In the genomic region with DNA sequence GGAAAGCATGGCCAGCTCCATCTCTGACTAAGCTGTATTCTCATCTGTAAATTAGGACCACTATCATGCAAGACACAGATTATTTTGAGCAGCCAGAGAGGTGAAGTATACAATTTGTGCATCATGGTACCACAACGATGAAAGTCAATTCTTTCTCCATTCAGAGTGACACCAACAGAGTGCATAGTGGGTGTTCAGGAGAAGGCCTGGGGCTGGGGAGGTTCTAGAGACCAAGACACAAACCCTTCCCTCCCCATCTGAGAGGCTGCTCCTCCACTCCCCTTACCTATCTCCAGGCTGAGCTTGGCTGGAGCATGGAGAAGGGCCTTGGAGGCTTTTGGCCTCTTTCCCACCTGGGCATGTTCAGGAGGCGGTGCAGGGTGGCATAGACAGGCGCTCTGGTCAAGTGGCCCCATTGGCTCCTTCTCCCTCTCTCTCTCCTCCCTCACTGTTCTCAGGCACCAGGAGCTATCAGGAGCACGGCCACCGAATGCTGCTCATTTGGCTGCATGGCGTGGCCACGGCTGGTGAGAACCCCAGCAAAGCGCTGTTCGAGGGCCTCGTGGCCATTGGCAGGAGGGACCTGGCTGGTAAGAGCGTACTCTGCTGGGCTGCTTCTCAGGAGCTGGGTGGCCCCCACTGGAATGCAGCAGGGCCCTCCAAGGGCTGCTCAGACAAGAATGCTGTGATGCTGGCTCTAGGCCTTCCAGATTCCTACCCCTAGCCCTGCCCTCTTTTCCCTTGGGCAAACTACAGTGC, we compare ENCODE assay signal across 1 cellular context.
TF ChIP-seq lines count a peak whose summit lies in the region.

No MANE protein-coding gene starts in this region.

TF ChIP-seq in GM23338, 12 proteins besides CTCF, POLR2A, EP300 and RAD21:
- TF ChIP-seq CREB1 (CRISPR knock-in tag; IDR thresholded peaks at IDR 0.05; ENCODE audit: low read depth) (no peak), REST (IDR thresholded peaks at IDR 0.05; ENCODE audit: unreplicated experiment) (no peak), STAT1 (IDR thresholded peaks at IDR 0.05; ENCODE audit: unreplicated experiment) (no peak), EZH2phosphoT487 (IDR thresholded peaks at IDR 0.05; ENCODE audit: unreplicated experiment) (no peak), EZH2 (IDR thresholded peaks at IDR 0.05; ENCODE audit: low read depth, unreplicated experiment) (no peak), POLR2AphosphoS5 (IDR thresholded peaks at IDR 0.05; ENCODE audit: low read depth) (no peak), JUNB (IDR thresholded peaks at IDR 0.05; ENCODE audit: unreplicated experiment) (no peak), ZNF114 (CRISPR knock-in tag; IDR thresholded peaks at IDR 0.05) (no peak), NANOG (IDR thresholded peaks at IDR 0.05; ENCODE audit: borderline replicate concordance) (no peak)
- TF ChIP-seq, protein P1, sequence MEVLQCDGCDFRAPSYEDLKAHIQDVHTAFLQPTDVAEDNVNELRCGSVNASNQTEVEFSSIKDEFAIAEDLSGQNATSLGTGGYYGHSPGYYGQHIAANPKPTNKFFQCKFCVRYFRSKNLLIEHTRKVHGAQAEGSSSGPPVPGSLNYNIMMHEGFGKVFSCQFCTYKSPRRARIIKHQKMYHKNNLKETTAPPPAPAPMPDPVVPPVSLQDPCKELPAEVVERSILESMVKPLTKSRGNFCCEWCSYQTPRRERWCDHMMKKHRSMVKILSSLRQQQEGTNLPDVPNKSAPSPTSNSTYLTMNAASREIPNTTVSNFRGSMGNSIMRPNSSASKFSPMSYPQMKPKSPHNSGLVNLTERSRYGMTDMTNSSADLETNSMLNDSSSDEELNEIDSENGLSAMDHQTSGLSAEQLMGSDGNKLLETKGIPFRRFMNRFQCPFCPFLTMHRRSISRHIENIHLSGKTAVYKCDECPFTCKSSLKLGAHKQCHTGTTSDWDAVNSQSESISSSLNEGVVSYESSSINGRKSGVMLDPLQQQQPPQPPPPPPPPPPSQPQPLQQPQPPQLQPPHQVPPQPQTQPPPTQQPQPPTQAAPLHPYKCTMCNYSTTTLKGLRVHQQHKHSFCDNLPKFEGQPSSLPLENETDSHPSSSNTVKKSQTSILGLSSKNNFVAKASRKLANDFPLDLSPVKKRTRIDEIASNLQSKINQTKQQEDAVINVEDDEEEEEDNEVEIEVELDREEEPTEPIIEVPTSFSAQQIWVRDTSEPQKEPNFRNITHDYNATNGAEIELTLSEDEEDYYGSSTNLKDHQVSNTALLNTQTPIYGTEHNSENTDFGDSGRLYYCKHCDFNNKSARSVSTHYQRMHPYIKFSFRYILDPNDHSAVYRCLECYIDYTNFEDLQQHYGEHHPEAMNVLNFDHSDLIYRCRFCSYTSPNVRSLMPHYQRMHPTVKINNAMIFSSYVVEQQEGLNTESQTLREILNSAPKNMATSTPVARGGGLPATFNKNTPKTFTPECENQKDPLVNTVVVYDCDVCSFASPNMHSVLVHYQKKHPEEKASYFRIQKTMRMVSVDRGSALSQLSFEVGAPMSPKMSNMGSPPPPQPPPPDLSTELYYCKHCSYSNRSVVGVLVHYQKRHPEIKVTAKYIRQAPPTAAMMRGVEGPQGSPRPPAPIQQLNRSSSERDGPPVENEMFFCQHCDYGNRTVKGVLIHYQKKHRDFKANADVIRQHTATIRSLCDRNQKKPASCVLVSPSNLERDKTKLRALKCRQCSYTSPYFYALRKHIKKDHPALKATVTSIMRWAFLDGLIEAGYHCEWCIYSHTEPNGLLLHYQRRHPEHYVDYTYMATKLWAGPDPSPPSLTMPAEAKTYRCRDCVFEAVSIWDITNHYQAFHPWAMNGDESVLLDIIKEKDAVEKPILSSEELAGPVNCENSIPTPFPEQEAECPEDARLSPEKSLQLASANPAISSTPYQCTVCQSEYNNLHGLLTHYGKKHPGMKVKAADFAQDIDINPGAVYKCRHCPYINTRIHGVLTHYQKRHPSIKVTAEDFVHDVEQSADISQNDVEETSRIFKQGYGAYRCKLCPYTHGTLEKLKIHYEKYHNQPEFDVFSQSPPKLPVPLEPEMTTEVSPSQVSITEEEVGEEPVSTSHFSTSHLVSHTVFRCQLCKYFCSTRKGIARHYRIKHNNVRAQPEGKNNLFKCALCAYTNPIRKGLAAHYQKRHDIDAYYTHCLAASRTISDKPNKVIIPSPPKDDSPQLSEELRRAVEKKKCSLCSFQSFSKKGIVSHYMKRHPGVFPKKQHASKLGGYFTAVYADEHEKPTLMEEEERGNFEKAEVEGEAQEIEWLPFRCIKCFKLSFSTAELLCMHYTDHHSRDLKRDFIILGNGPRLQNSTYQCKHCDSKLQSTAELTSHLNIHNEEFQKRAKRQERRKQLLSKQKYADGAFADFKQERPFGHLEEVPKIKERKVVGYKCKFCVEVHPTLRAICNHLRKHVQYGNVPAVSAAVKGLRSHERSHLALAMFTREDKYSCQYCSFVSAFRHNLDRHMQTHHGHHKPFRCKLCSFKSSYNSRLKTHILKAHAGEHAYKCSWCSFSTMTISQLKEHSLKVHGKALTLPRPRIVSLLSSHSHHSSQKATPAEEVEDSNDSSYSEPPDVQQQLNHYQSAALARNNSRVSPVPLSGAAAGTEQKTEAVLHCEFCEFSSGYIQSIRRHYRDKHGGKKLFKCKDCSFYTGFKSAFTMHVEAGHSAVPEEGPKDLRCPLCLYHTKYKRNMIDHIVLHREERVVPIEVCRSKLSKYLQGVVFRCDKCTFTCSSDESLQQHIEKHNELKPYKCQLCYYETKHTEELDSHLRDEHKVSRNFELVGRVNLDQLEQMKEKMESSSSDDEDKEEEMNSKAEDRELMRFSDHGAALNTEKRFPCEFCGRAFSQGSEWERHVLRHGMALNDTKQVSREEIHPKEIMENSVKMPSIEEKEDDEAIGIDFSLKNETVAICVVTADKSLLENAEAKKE (CRISPR knock-in tag; IDR thresholded peaks at IDR 0.05) = no peak
